ENCODE assay signal across 17 cellular contexts in the genomic region with DNA sequence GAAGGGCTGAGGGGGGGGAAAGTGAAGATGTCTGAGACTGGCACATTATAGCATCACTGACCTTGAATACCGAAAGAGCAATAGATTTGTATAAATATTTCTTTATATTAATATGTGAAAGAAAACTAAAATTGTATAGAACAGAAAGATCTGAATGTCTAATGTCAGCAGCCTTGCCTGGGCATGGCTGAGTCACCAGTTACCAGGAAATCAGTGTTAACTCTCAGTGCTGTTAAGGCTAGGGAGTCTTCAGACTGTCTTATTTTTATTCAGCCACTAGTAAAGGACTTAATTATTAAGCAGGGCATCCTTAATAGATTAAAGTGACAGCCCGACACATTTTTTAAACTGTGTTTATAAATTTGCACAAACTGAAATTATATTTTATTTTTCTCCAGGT.
DNase-seq lines count a peak whose midpoint lies in the region; ATAC-seq, FAIRE-seq and TF ChIP-seq lines count a peak whose summit lies in the region.
"Had no signal": no experiment of that assay in that cellular context is flagged by ENCODE, and none has a peak within 500 bp of the region (broad histone marks: within the 10 kb centered on the region; RNA-seq: fewer than 3 reads in every experiment).

No MANE protein-coding gene starts in this region.

- H3K36me3 Mint-ChIP-seq in Calu3 (ENCODE audit: insufficient read depth, unreplicated experiment) = peaks cover 5% of the 10 kb centered on the region
- H3K36me3 Mint-ChIP-seq: CD14-positive monocyte had no signal

- no peak overlapping the region for H3K4me2 ChIP-seq in endothelial cell of umbilical vein (ENCODE audit: insufficient read depth, low read length)
- H3K4me2 ChIP-seq: GM23338 had no signal

- no peak overlapping the region for H3K27ac Mint-ChIP-seq in Calu3 (ENCODE audit: unreplicated experiment)
- H3K27ac Mint-ChIP-seq: activated CD4-positive, alpha-beta T cell treated with anti-CD3 and anti-CD28 coated beads, Interleukin-2, amount 10 ng/mL, durations not matched to agents 7 days and 5 days; activated T-helper 1 cell treated with anti-CD3 and anti-CD28 coated beads, Interleukin-12 subunit alpha, Interleukin-12 subunit beta, Interleukin-2, Interleukin-4 antibody, amounts not matched to agents 30 ng/mL and 10 ng/mL and 1 ng/mL, durations not matched to agents 14 hours and 24 hours and 36 hours; CD14-positive monocyte; GM23338; nephron had no signal

- H3K27me3 ChIP-seq in endothelial cell of umbilical vein (ENCODE audit: control insufficient read depth in 2 of 2, insufficient read depth in 2 of 2, low read length in 2 of 2) = no peaks in the 10 kb centered on the region

- no peaks in the 10 kb centered on the region for H3K4me1 ChIP-seq in endothelial cell of umbilical vein (ENCODE audit: control insufficient read depth, extremely low read depth, insufficient read depth, low read length)

- H2AFZ ChIP-seq in endothelial cell of umbilical vein (ENCODE audit: low read depth, low read length) = no peak overlapping the region
- H2AFZ ChIP-seq: GM23338 had no signal

- peak; percentile 54 for FAIRE-seq in endothelial cell of umbilical vein (lab: Jason Lieb, UNC)
- FAIRE-seq in frontal cortex (lab: Jason Lieb, UNC) = no peak

- H3K4me1 Mint-ChIP-seq in Calu3 (ENCODE audit: low read depth, unreplicated experiment) = no peaks in the 10 kb centered on the region
- H3K4me1 Mint-ChIP-seq: activated CD4-positive, alpha-beta T cell treated with anti-CD3 and anti-CD28 coated beads, Interleukin-2, amount 10 ng/mL, durations not matched to agents 7 days and 5 days; CD14-positive monocyte; GM23338; nephron had no signal

- no peak overlapping the region for H3K4me3 Mint-ChIP-seq in Calu3 (ENCODE audit: low read depth, unreplicated experiment)
- H3K4me3 Mint-ChIP-seq: activated CD4-positive, alpha-beta T cell treated with anti-CD3 and anti-CD28 coated beads, Interleukin-2, amount 10 ng/mL, durations not matched to agents 7 days and 5 days; activated T-helper 1 cell treated with anti-CD3 and anti-CD28 coated beads, Interleukin-12 subunit alpha, Interleukin-12 subunit beta, Interleukin-2, Interleukin-4 antibody, amounts not matched to agents 30 ng/mL and 10 ng/mL and 1 ng/mL, durations not matched to agents 14 hours and 24 hours and 36 hours; CD14-positive monocyte; GM23338; nephron had no signal

- CTCF ChIA-PET in Calu3 (lab: Charles Lee) = no interaction called here
- CTCF ChIA-PET in endothelial cell of umbilical vein (lab: Charles Lee) = no interaction called here

- no peak overlapping the region for H3K4me3 ChIP-seq in endothelial cell of umbilical vein (replicated peaks in 1 of 3; ENCODE audit: insufficient read depth in 1 of 3, low read depth in 1 of 3, low read length in 3 of 3)
- H3K4me3 ChIP-seq: GM23338 had no signal

- TF ChIP-seq CTCF in Calu3 (IDR thresholded peaks at IDR 0.05; ENCODE audit: unreplicated experiment) = no peak
- no peak for TF ChIP-seq CTCF in endothelial cell of umbilical vein (IDR thresholded peaks at IDR 0.05; ENCODE audit: extremely low read depth in 1 of 2, insufficient read depth in 1 of 2, low read depth in 1 of 2, low read length in 2 of 2)

- H3K27ac ChIP-seq in endothelial cell of umbilical vein (ENCODE audit: insufficient read depth, low read depth, low read length) = no peak overlapping the region

- TF ChIP-seq POLR2A in endothelial cell of umbilical vein (IDR thresholded peaks at IDR 0.05; ENCODE audit: low read depth, low read length) = no peak

- H3K27me3 Mint-ChIP-seq in Calu3 (ENCODE audit: unreplicated experiment) = no peaks in the 10 kb centered on the region
- H3K27me3 Mint-ChIP-seq: activated CD4-positive, alpha-beta T cell treated with anti-CD3 and anti-CD28 coated beads, Interleukin-2, amount 10 ng/mL, durations not matched to agents 7 days and 5 days had no signal

- no peak overlapping the region for H3K9ac ChIP-seq in endothelial cell of umbilical vein (replicated peaks; ENCODE audit: extremely low read depth, insufficient read depth, low read length)

- H3K9me3 ChIP-seq in endothelial cell of umbilical vein (replicated peaks; ENCODE audit: control insufficient read depth, insufficient read depth, low read length) = no peaks in the 10 kb centered on the region

- POLR2A ChIA-PET in endothelial cell of umbilical vein (lab: Charles Lee) = no interaction called here

- dilution Hi-C loops in endothelial cell of umbilical vein (cut with MboI; ENCODE audit: extremely low pct_ligation_motif_present, low sequenced_read_pairs) = no loop called here

- BruUV-seq in Calu3 (replicated peaks; lab: Mats Ljungman, UMichigan) = no TSS peak
- no TSS peak for BruUV-seq in endothelial cell of umbilical vein (replicated peaks; lab: Mats Ljungman, UMichigan)

- no peaks in the 10 kb centered on the region for H3K9me3 Mint-ChIP-seq in Calu3 (ENCODE audit: low read depth, unreplicated experiment)
- H3K9me3 Mint-ChIP-seq: activated CD4-positive, alpha-beta T cell treated with anti-CD3 and anti-CD28 coated beads, Interleukin-2, amount 10 ng/mL, durations not matched to agents 7 days and 5 days; activated T-helper 1 cell treated with anti-CD3 and anti-CD28 coated beads, Interleukin-12 subunit alpha, Interleukin-12 subunit beta, Interleukin-2, Interleukin-4 antibody, amounts not matched to agents 30 ng/mL and 10 ng/mL and 1 ng/mL, durations not matched to agents 14 hours and 24 hours and 36 hours; CD14-positive monocyte; GM23338; nephron had no signal

- H3K9me1 ChIP-seq in endothelial cell of umbilical vein (replicated peaks; ENCODE audit: control insufficient read depth, extremely low read depth, insufficient read depth, low read length) = no peaks in the 10 kb centered on the region

- intact Hi-C loops in Calu3 (cut with micrococcal nuclease; ENCODE audit: unreplicated experiment) (no loop called here), endothelial cell of umbilical vein (cut with micrococcal nuclease) (no loop called here)

- DNase-seq in Calu3 (peak; percentile 17), NCI-H226 (peak; percentile 30), endothelial cell of umbilical vein (ENCODE audit: low read depth, low spot score) (peak; percentile 59), lung microvascular endothelial cell (ENCODE audit: low read depth in 2 of 2) (peak; percentile 10 to 73), frontal cortex (ENCODE audit: low spot score in 2 of 2) (no peak), midbrain (lab: John Stamatoyannopoulos, UW) (no peak), NCI-H2107 (lab: John Stamatoyannopoulos, UW) (no peak)
- DNase-seq: activated CD4-positive, alpha-beta T cell treated with anti-CD3 and anti-CD28 coated beads, Interleukin-2, amount 10 ng/mL, durations not matched to agents 7 days and 5 days; amygdala; cortex of kidney; NCI-H1694; NCI-H524 had no signal

- no peak for ATAC-seq in GM21447 (IDR thresholded peaks at IDR 0.05; ENCODE audit: unreplicated experiment)
- ATAC-seq: GM23338 had no signal

- H3K79me2 ChIP-seq in endothelial cell of umbilical vein (ENCODE audit: control insufficient read depth, insufficient read depth, low read length) = no peaks in the 10 kb centered on the region

- H4K20me1 ChIP-seq in endothelial cell of umbilical vein (replicated peaks; ENCODE audit: control insufficient read depth, extremely low read depth, insufficient read depth, low read length) = no peaks in the 10 kb centered on the region

- H3K36me3 ChIP-seq in endothelial cell of umbilical vein (ENCODE audit: control insufficient read depth in 2 of 2, extremely low read depth in 1 of 2, insufficient read depth in 2 of 2, low read length in 2 of 2) = no peaks in the 10 kb centered on the region

TF ChIP-seq in endothelial cell of umbilical vein, 7 proteins besides CTCF, POLR2A, EP300 and RAD21:
- TF ChIP-seq EZH2 (IDR thresholded peaks at IDR 0.05; ENCODE audit: borderline replicate concordance, low read depth, low read length, severe bottlenecking) (no peak), GATA2 (IDR thresholded peaks at IDR 0.05; ENCODE audit: insufficient read depth, insufficient read length, low read depth, low read length) (no peak), FOS (IDR thresholded peaks at IDR 0.05; ENCODE audit: borderline replicate concordance, insufficient read depth, low read length) (peak; percentile 55), MYC (IDR thresholded peaks at IDR 0.05; ENCODE audit: low read depth, low read length) (no peak), POLR2AphosphoS5 (IDR thresholded peaks at IDR 0.05; ENCODE audit: insufficient read depth, low read depth, low read length) (no peak)
- TF ChIP-seq, protein P1, sequence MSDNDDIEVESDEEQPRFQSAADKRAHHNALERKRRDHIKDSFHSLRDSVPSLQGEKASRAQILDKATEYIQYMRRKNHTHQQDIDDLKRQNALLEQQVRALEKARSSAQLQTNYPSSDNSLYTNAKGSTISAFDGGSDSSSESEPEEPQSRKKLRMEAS (IDR thresholded peaks at IDR 0.05; ENCODE audit: insufficient read depth, insufficient read length) = no peak

Comparison
In these comparisons a context has a peak if more than half of its experiments do, and no peak if none do; other contexts are left out.
1. DNase-seq: peak in Calu3 (single experiment), NCI-H226 (single experiment), endothelial cell of umbilical vein (single experiment) and lung microvascular endothelial cell (2 of 2); none in frontal cortex (0 of 2), midbrain (single experiment) and NCI-H2107 (single experiment).